8 cellular contexts compared by ENCODE assay signal in genomic region chr7:20331912-20332317, GRCh38. TPM values are rescaled to one million over a fixed set of nuclear protein-coding genes. Genes with fewer than 3 reads are reported as not detected.
DNase-seq lines count a peak whose midpoint lies in the region; ATAC-seq and TF ChIP-seq lines count a peak whose summit lies in the region.

No MANE protein-coding gene starts in this region.

- H4K20me1 ChIP-seq in IMR-90 (ENCODE audit: insufficient read depth, low read length): no peaks in the 10 kb centered on the region

- no peak overlapping the region for H4K8ac ChIP-seq in IMR-90 (ENCODE audit: low read depth in 2 of 2, low read length in 2 of 2)

- H3K27me3 ChIP-seq in ACC112 (ENCODE audit: insufficient read depth, low read length): no peaks in the 10 kb centered on the region
- H3K27me3 ChIP-seq in IMR-90 (ENCODE audit: control insufficient read depth, insufficient read depth, low read length): no peaks in the 10 kb centered on the region
- H3K27me3 ChIP-seq in mucosa of rectum (ENCODE audit: control insufficient read depth in 2 of 2, insufficient read depth in 2 of 2, low read length in 2 of 2): no peaks in the 10 kb centered on the region

- H3K9ac ChIP-seq in IMR-90 (ENCODE audit: low read depth, low read length) (peak overlapping the region; percentile 76), mucosa of rectum (ENCODE audit: low read depth in 1 of 2, low read length in 2 of 2) (peak overlapping the region; percentile 68 to 85)

- peak overlapping the region; percentile 3; the same call in 1 of the 2 replicates for H3K18ac ChIP-seq in IMR-90 (ENCODE audit: low read depth, low read length)

- peaks cover 4% of the 10 kb centered on the region for H3K36me3 Mint-ChIP-seq in central memory CD8-positive, alpha-beta T cell (ENCODE audit: insufficient read depth)

- H2AK5ac ChIP-seq in IMR-90 (ENCODE audit: low read depth, low read length): no peak overlapping the region

- no peak for TF ChIP-seq POLR2A in IMR-90 (IDR thresholded peaks at IDR 0.05; ENCODE audit: low read depth, low read length)

- H3K4me3 Mint-ChIP-seq in central memory CD8-positive, alpha-beta T cell: peak overlapping the region; percentile 88

- no TSS peak for BruUV-seq in IMR-90 (replicated peaks; lab: Mats Ljungman, UMichigan)

- H4K91ac ChIP-seq in IMR-90 (ENCODE audit: insufficient read depth, low read depth, low read length): no peak overlapping the region

- TF ChIP-seq CTCF in IMR-90 (conservative IDR thresholded peaks at IDR 0.05; ENCODE audit: low read depth, low read length): no peak

- H3K4me1 ChIP-seq in ACC112 (ENCODE audit: control insufficient read depth, insufficient read depth, low read length, unreplicated experiment) (peaks cover 15% of the 10 kb centered on the region), IMR-90 (ENCODE audit: control insufficient read depth, insufficient read depth, low read length) (peaks cover 2% of the 10 kb centered on the region; the same call in 1 of the 2 replicates), mucosa of rectum (ENCODE audit: control insufficient read depth in 2 of 2, insufficient read depth in 2 of 2, low read length in 2 of 2) (peaks cover 3 to 5% of the 10 kb centered on the region in 2 donors)

- no peak overlapping the region for H2BK5ac ChIP-seq in IMR-90 (ENCODE audit: low read depth, low read length, poor library complexity, severe bottlenecking)

- H3K9me1 ChIP-seq in IMR-90 (ENCODE audit: insufficient read depth, low read length): no peaks in the 10 kb centered on the region

- H3K4me1 Mint-ChIP-seq in central memory CD8-positive, alpha-beta T cell: peaks cover 20% of the 10 kb centered on the region

- peak overlapping the region; percentile 93 for H3K4me2 ChIP-seq in IMR-90 (ENCODE audit: low read depth, low read length)

- H3K56ac ChIP-seq in IMR-90 (ENCODE audit: extremely low read depth, insufficient read depth, low read length): no peak overlapping the region

- WGBS in IMR-90 (ENCODE audit: extremely low coverage in 2 of 2, insufficient read length in 1 of 2), 2 experiments: no CpG with 5 or more reads among the region's 9 CpGs

- no peaks in the 10 kb centered on the region for H3K79me2 ChIP-seq in ACC112 (ENCODE audit: control insufficient read depth, insufficient read depth, low read length, unreplicated experiment)

- 0 out of 2 replicates have a peak overlapping the region, but pooled peaks have one; percentile 32 for H3K23ac ChIP-seq in IMR-90 (ENCODE audit: low read depth, low read length)

- H3K27me3 Mint-ChIP-seq in central memory CD8-positive, alpha-beta T cell: peaks cover 33% of the 10 kb centered on the region

- peak overlapping the region; percentile 64 for H2AFZ ChIP-seq in ACC112 (ENCODE audit: low read length, unreplicated experiment)
- H2AFZ ChIP-seq in IMR-90 (replicated peaks; ENCODE audit: low read length, poor library complexity): peak overlapping the region; percentile 98

- no peak overlapping the region for H3K14ac ChIP-seq in IMR-90 (replicated peaks; ENCODE audit: low read depth, low read length)

- in situ Hi-C loops in IMR-90 (cut with MboI; ENCODE audit: low sequenced_read_pairs): no loop called here

- H3K27ac Mint-ChIP-seq in central memory CD8-positive, alpha-beta T cell (ENCODE audit: low read depth): no peak overlapping the region

- H3K79me1 ChIP-seq in IMR-90 (ENCODE audit: low read depth in 1 of 2, low read length in 2 of 2): no peaks in the 10 kb centered on the region

- H4K5ac ChIP-seq in IMR-90 (ENCODE audit: low read depth, low read length): no peak overlapping the region; the same call in 1 of the 2 replicates

- H3K4me3 ChIP-seq in ACC112 (ENCODE audit: low read depth, low read length): peak overlapping the region; percentile 90
- peak overlapping the region; percentile 51 for H3K4me3 ChIP-seq in IMR-90 (ENCODE audit: insufficient read depth, low read depth, low read length)
- H3K4me3 ChIP-seq in mucosa of rectum (ENCODE audit: low read length in 2 of 2): peak overlapping the region; percentile 81 to 92

- CTCF ChIA-PET in IMR-90 (lab: Yijun Ruan, JAX): no interaction called here

- H3K4ac ChIP-seq in IMR-90 (ENCODE audit: low read depth, low read length): 0 out of 2 replicates have a peak overlapping the region, but pooled peaks have one; percentile 31

- H3K9me3 Mint-ChIP-seq in central memory CD8-positive, alpha-beta T cell: no peaks in the 10 kb centered on the region

- POLR2A ChIA-PET in IMR-90 (lab: Charles Lee; ENCODE audit: unreplicated experiment): interaction anchor here (0.6 kb wide), 1 partner anchor 30 kb away, joined by 3 read pairs; no protein-coding TSS in a partner anchor

- ATAC-seq in IMR-90 (ENCODE audit: low read depth) (no peak), GM18519 (IDR thresholded peaks at IDR 0.05; ENCODE audit: low FRiP score, unreplicated experiment) (no peak), esophagus mucosa (no peak), GM18517 (IDR thresholded peaks at IDR 0.05; ENCODE audit: unreplicated experiment) (no peak)
- ATAC-seq in central memory CD8-positive, alpha-beta T cell (replicated peaks; ENCODE audit: extremely low read depth, poor library complexity, severe bottlenecking): no peak

- no peak for TF ChIP-seq RAD21 in IMR-90 (IDR thresholded peaks at IDR 0.05; ENCODE audit: low read length)

- intact Hi-C loops in IMR-90 (cut with micrococcal nuclease): loop anchor here (5.0 kb wide), 3 partner anchors 75 to 620 kb away; no protein-coding TSS in a partner anchor

- H3K9me3 ChIP-seq in IMR-90 (ENCODE audit: control insufficient read depth, insufficient read depth, low read length) (no peaks in the 10 kb centered on the region), mucosa of rectum (ENCODE audit: control insufficient read depth in 2 of 2, low read length in 2 of 2) (no peaks in the 10 kb centered on the region)

- no peak overlapping the region for H2BK20ac ChIP-seq in IMR-90 (ENCODE audit: low read depth, low read length)

- no peak overlapping the region for H2BK120ac ChIP-seq in IMR-90 (ENCODE audit: low read depth, low read length)

- DNase-seq in IMR-90: no peak
- no peak for DNase-seq in central memory CD8-positive, alpha-beta T cell (ENCODE audit: low spot score in 2 of 2)
- DNase-seq in activated CD4-positive, CD25-positive, alpha-beta regulatory T cell (lab: John Stamatoyannopoulos, UW): no peak

- H3K36me3 ChIP-seq in ACC112 (ENCODE audit: insufficient read depth, low read length) (no peaks in the 10 kb centered on the region), IMR-90 (ENCODE audit: control insufficient read depth, insufficient read depth, low read length) (peaks cover 4% of the 10 kb centered on the region; the same call in 1 of the 2 replicates), mucosa of rectum (ENCODE audit: control insufficient read depth in 2 of 2, insufficient read depth in 2 of 2, low read length in 2 of 2) (no peaks in the 10 kb centered on the region)

- no peak overlapping the region for H2BK15ac ChIP-seq in IMR-90 (ENCODE audit: low read depth, low read length)

- dilution Hi-C loops in IMR-90 (cut with HindIII; ENCODE audit: low sequenced_read_pairs, unreplicated experiment): no loop called here

- H2AK9ac ChIP-seq in IMR-90 (replicated peaks; ENCODE audit: low read depth, low read length, poor library complexity): no peak overlapping the region

- H3K27ac ChIP-seq in ACC112 (ENCODE audit: low read depth, low read length) (no peak overlapping the region), IMR-90 (ENCODE audit: insufficient read depth, low read length) (peak overlapping the region; percentile 10; the same call in 1 of the 2 replicates), mucosa of rectum (ENCODE audit: low read depth in 2 of 2, low read length in 2 of 2) (peak overlapping the region; percentile 91 to 92)

TF ChIP-seq in IMR-90, 13 proteins besides CTCF, POLR2A, EP300 and RAD21:
- TF ChIP-seq CEBPB (IDR thresholded peaks at IDR 0.05; ENCODE audit: low read depth, low read length) (no peak), CHD1 (IDR thresholded peaks at IDR 0.05; ENCODE audit: low read depth, low read length) (no peak), MAFK (IDR thresholded peaks at IDR 0.05; ENCODE audit: low read depth, low read length) (no peak), RFX5 (IDR thresholded peaks at IDR 0.05; ENCODE audit: low read depth, low read length) (no peak), BHLHE40 (IDR thresholded peaks at IDR 0.05; ENCODE audit: low read depth, low read length) (no peak), SMC3 (IDR thresholded peaks at IDR 0.05; ENCODE audit: low read depth, low read length) (no peak)

RNA-seq across cellular contexts. Expression of gene ITGB8, which starts 1.2 kb away (rescaled TPM):
- total RNA-seq in IMR-90 (2012; rRNA removed) (10.2 and 10.8 TPM in 2 replicates), esophagus mucosa (16.3 TPM)
- polyA plus RNA-seq in IMR-90 (2012; rRNA removed): 1.9 and 2.6 TPM in 2 replicates
- 1.6 and 1.7 TPM in 2 replicates for polyA plus RNA-seq in IMR-90 (2012; cell fraction: cytosol; rRNA removed)
- polyA plus RNA-seq in IMR-90 (2012; cell fraction: nucleus; rRNA removed; ENCODE audit: low replicate concordance): 4.3 and 10.5 TPM in 2 replicates
